Comparison of ENCODE assay signal across 17 cellular contexts in the genomic region with DNA sequence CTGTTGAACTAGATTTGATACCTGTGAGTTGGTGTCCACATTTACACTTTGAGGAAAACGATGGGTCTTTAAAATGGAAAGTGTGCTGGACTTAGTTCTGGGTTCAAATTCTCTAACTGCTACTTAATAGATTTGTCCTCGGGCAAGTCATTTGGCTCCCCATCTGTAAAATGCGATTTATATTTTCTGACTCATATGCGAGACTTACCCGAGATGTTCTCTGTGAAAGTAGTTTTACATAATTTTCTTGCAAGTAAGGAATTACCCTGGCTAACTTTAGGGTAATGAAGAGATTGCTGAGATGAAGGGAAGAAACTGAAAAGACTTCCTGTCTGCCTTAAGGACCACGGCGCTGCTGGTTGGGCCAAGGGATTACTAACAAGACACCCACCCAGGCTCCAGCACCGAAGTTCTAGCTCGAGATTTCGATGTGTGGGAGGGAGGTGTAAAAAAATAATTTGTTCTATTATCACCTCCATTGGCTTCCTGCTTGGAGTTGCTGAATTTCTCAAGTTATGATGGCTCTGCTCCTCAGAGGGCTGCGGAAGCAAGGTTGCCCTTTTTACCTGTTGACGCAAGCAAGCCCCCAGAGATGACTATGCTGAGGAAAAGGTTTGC. TPM values are rescaled to one million over a fixed set of nuclear protein-coding genes. Genes with fewer than 3 reads are reported as not detected.
"Had no signal": no experiment of that assay in that cellular context is flagged by ENCODE, and none has a peak within 500 bp of the region (broad histone marks: within the 10 kb centered on the region; RNA-seq: fewer than 3 reads in every experiment).

No MANE protein-coding gene starts in this region.

- H3K4me3 Mint-ChIP-seq: activated CD4-positive, alpha-beta memory T cell treated with anti-CD3 and anti-CD28 coated beads, Interleukin-2, amount 10 ng/mL, durations not matched to agents 7 days and 5 days; activated CD4-positive, alpha-beta T cell treated with anti-CD3 and anti-CD28 coated beads for 36 hours had no signal

- DNase-seq: activated CD4-positive, alpha-beta memory T cell treated with anti-CD3 and anti-CD28 coated beads, Interleukin-2, amount 10 ng/mL, durations not matched to agents 7 days and 5 days; activated CD4-positive, alpha-beta T cell treated with anti-CD3 and anti-CD28 coated beads for 36 hours; activated T-cell treated with anti-CD3 and anti-CD28 coated beads, Interleukin-2, amount 50 U/mL, for 48 hours; effector CD8-positive, alpha-beta T cell; foreskin melanocyte; heart left ventricle; left ventricle myocardium inferior; stimulated activated CD4-positive, alpha-beta T cell treated with anti-CD3 and anti-CD28 coated beads, Interleukin-4, amount 100 ng/mL, for 4 hours; stomach; T-helper 1 cell; uterus; WERI-Rb-1 had no signal

- ATAC-seq: activated CD4-positive, alpha-beta T cell treated with anti-CD3 and anti-CD28 coated beads for 36 hours had no signal

- H3K27ac ChIP-seq: heart left ventricle, left ventricle myocardium inferior, ovary, stomach, uterus, WERI-Rb-1 had no signal

- H3K4me1 ChIP-seq: ascending aorta, heart left ventricle, stomach, uterus had no signal

- H3K4me3 ChIP-seq: ascending aorta, coronary artery, heart left ventricle, left ventricle myocardium inferior, ovary, stomach, uterus had no signal

- H3K4me1 Mint-ChIP-seq: activated CD4-positive, alpha-beta memory T cell treated with anti-CD3 and anti-CD28 coated beads, Interleukin-2, amount 10 ng/mL, durations not matched to agents 7 days and 5 days; activated CD4-positive, alpha-beta T cell treated with anti-CD3 and anti-CD28 coated beads for 36 hours had no signal

- H3K27me3 ChIP-seq: ascending aorta, heart left ventricle, ovary, stomach, uterus had no signal

- H3K9me3 Mint-ChIP-seq: activated CD4-positive, alpha-beta memory T cell treated with anti-CD3 and anti-CD28 coated beads, Interleukin-2, amount 10 ng/mL, durations not matched to agents 7 days and 5 days had no signal

- H3K27ac Mint-ChIP-seq: activated CD4-positive, alpha-beta memory T cell treated with anti-CD3 and anti-CD28 coated beads, Interleukin-2, amount 10 ng/mL, durations not matched to agents 7 days and 5 days; activated CD4-positive, alpha-beta T cell treated with anti-CD3 and anti-CD28 coated beads for 36 hours had no signal

- H3K9me3 ChIP-seq: ascending aorta, heart left ventricle, left ventricle myocardium inferior, ovary, stomach, uterus had no signal

- H3K36me3 ChIP-seq: ascending aorta, heart left ventricle, left ventricle myocardium inferior, ovary, stomach, uterus, WERI-Rb-1 had no signal

RNA-seq across cellular contexts. Expression of a gene that starts 24.1 kb away (rescaled TPM):
- total RNA-seq: activated CD4-positive, alpha-beta memory T cell treated with anti-CD3 and anti-CD28 coated beads, Interleukin-2, amount 10 ng/mL, durations not matched to agents 7 days and 5 days; activated CD4-positive, alpha-beta T cell treated with anti-CD3 and anti-CD28 coated beads for 36 hours; epithelial cell of proximal tubule; renal cortical epithelial cell had no signal
